In genomic region chr4:47410271-47410670, GRCh38 we compare ENCODE assay signal across 23 cellular contexts. TPM values are rescaled to one million over a fixed set of nuclear protein-coding genes. Genes with fewer than 3 reads are reported as not detected.
DNase-seq lines count a peak whose midpoint lies in the region; FAIRE-seq and TF ChIP-seq lines count a peak whose summit lies in the region.
"Had no signal": no experiment of that assay in that cellular context is flagged by ENCODE, and none has a peak within 500 bp of the region (broad histone marks: within the 10 kb centered on the region; RNA-seq: fewer than 3 reads in every experiment).

No MANE protein-coding gene starts in this region.

- no peaks in the 10 kb centered on the region for H3K4me1 ChIP-seq in breast epithelium
- H3K4me1 ChIP-seq: Peyer's patch, SJCRH30 had no signal

- POLR2A ChIA-PET in MCF 10A (lab: Yijun Ruan, JAX): no interaction called here

- DNase-seq in MCF 10A (ENCODE audit: unreplicated experiment): peak; percentile 0
- no peak for DNase-seq in breast epithelium (ENCODE audit: low spot score in 2 of 2)
- DNase-seq in astrocyte of the spinal cord (ENCODE audit: low read depth, low spot score): peak; percentile 65
- DNase-seq in nephron progenitor cell: no peak
- DNase-seq in NCI-H2227 treated with DMSO at 0.1 percent for 48 hours (lab: John Stamatoyannopoulos, UW): no peak
- no peak for DNase-seq in CD1c-positive myeloid dendritic cell (ENCODE audit: extremely low spot score)
- DNase-seq in midbrain (lab: John Stamatoyannopoulos, UW): no peak
- no peak for DNase-seq in urothelium cell line (ENCODE audit: low spot score)
- DNase-seq: ACHN; CD8-positive, alpha-beta T cell; NCI-H1092 treated with DMSO at 0.1 percent for 48 hours; NCI-H1436 treated with DMSO at 0.1 percent for 48 hours; NCI-H1930; NCI-H524; NCI-H774; NK-92 treated with Interleukin-12 subunit alpha and Interleukin-12 subunit beta, amount 100 ng/mL, for 24 hours; Peyer's patch; SJCRH30 had no signal

- FAIRE-seq in urothelium cell line (lab: Jason Lieb, UNC): no peak
- FAIRE-seq: G401.6, GM12892, K562 had no signal

- no peak overlapping the region for H3K4me3 ChIP-seq in breast epithelium
- H3K4me3 ChIP-seq in astrocyte of the spinal cord (ENCODE audit: low read depth, low read length): no peak overlapping the region
- H3K4me3 ChIP-seq: BLaER1 treated with 17β-estradiol and CSF1 and Interleukin-3, amounts not matched to agents 10 nM and 100 nM; K562; Peyer's patch; SJCRH30 had no signal

- H3K27me3 ChIP-seq in breast epithelium: no peaks in the 10 kb centered on the region
- H3K27me3 ChIP-seq: BLaER1 treated with 17β-estradiol and CSF1 and Interleukin-3, amounts not matched to agents 10 nM and 100 nM; Peyer's patch; SJCRH30 had no signal

- intact Hi-C loops in MCF 10A (cut with micrococcal nuclease): no loop called here
- intact Hi-C loops in breast epithelium (cut with DNase I; ENCODE audit: low total_unique reads): no loop called here

- no TSS peak for BruUV-seq in MCF 10A (replicated peaks; lab: Mats Ljungman, UMichigan)

- H3K27me3 Mint-ChIP-seq in MCF 10A (ENCODE audit: insufficient read depth, unreplicated experiment) (peaks cover 44% of the 10 kb centered on the region), nephron progenitor cell (ENCODE audit: low read depth, poor library complexity) (no peaks in the 10 kb centered on the region)

- no peak overlapping the region for H3K4me3 Mint-ChIP-seq in MCF 10A (ENCODE audit: unreplicated experiment)
- H3K4me3 Mint-ChIP-seq in nephron progenitor cell: no peak overlapping the region
- H3K4me3 Mint-ChIP-seq: CD8-positive, alpha-beta T cell had no signal

- no peaks in the 10 kb centered on the region for H3K9me3 ChIP-seq in breast epithelium
- H3K9me3 ChIP-seq: Peyer's patch, SJCRH30 had no signal

- H3K27ac Mint-ChIP-seq in MCF 10A (ENCODE audit: low read depth, unreplicated experiment) (no peak overlapping the region), nephron progenitor cell (peak overlapping the region; percentile 22)
- H3K27ac Mint-ChIP-seq: CD8-positive, alpha-beta T cell had no signal

- H3K4me1 Mint-ChIP-seq in MCF 10A (ENCODE audit: insufficient read depth, unreplicated experiment): no peaks in the 10 kb centered on the region
- peaks cover 42% of the 10 kb centered on the region for H3K4me1 Mint-ChIP-seq in nephron progenitor cell

- no peak for TF ChIP-seq CTCF in MCF 10A (IDR thresholded peaks at IDR 0.05; ENCODE audit: unreplicated experiment)
- TF ChIP-seq CTCF in breast epithelium (IDR thresholded peaks at IDR 0.05): no peak
- TF ChIP-seq CTCF in astrocyte of the spinal cord (IDR thresholded peaks at IDR 0.05; ENCODE audit: low read depth, low read length): no peak
- TF ChIP-seq CTCF in nephron progenitor cell (IDR thresholded peaks at IDR 0.05): no peak

- TF ChIP-seq POLR2A in breast epithelium (IDR thresholded peaks at IDR 0.05): no peak

- no peaks in the 10 kb centered on the region for H3K9me3 Mint-ChIP-seq in MCF 10A (ENCODE audit: unreplicated experiment)
- H3K9me3 Mint-ChIP-seq in nephron progenitor cell: no peaks in the 10 kb centered on the region
- H3K9me3 Mint-ChIP-seq: CD8-positive, alpha-beta T cell had no signal

- CTCF ChIA-PET in MCF 10A (lab: Yijun Ruan, JAX): no interaction called here

- no peaks in the 10 kb centered on the region for H3K36me3 ChIP-seq in breast epithelium
- H3K36me3 ChIP-seq: BLaER1 treated with 17β-estradiol and CSF1 and Interleukin-3, amounts not matched to agents 10 nM and 100 nM; Peyer's patch; SJCRH30 had no signal

- no peak overlapping the region for H3K27ac ChIP-seq in breast epithelium
- H3K27ac ChIP-seq: 22Rv1; BLaER1 treated with 17β-estradiol and CSF1 and Interleukin-3, amounts not matched to agents 10 nM and 100 nM; Peyer's patch; SJCRH30 had no signal

- in situ Hi-C loops in astrocyte of the spinal cord (cut with HindIII; ENCODE audit: low sequenced_read_pairs): no loop called here

- no peaks in the 10 kb centered on the region for H3K36me3 Mint-ChIP-seq in MCF 10A (ENCODE audit: insufficient read depth, unreplicated experiment)
- H3K36me3 Mint-ChIP-seq in nephron progenitor cell (ENCODE audit: low read depth): no peaks in the 10 kb centered on the region
- H3K36me3 Mint-ChIP-seq: CD8-positive, alpha-beta T cell had no signal

RNA-seq across cellular contexts. Expression of gene COMMD8, which starts 53.2 kb away (rescaled TPM):
- total RNA-seq in MCF 10A (2022): 21.1 and 21.3 TPM in 2 replicates
- total RNA-seq in breast epithelium: 10 to 100 TPM; 11.8 to 12.8 (median 12.3) TPM

Comparison
In these comparisons a context has a peak if more than half of its experiments do, and no peak if none do; other contexts are left out.
1. DNase-seq: peak in MCF 10A (single experiment) and astrocyte of the spinal cord (single experiment); none in breast epithelium (0 of 2), nephron progenitor cell (single experiment), NCI-H2227 treated with DMSO at 0.1 percent for 48 hours (single experiment), CD1c-positive myeloid dendritic cell (single experiment), midbrain (single experiment) and urothelium cell line (single experiment).